In genomic region chr3:169524131-169524530, GRCh38 we compare ENCODE assay signal across 30 cellular contexts.
"Had no signal": no experiment of that assay in that cellular context is flagged by ENCODE, and none has a peak within 500 bp of the region (broad histone marks: within the 10 kb centered on the region; RNA-seq: fewer than 3 reads in every experiment).

No MANE protein-coding gene starts in this region.

- H3K27me3 ChIP-seq: neutrophil, ovary, spleen, suprapubic skin, testis, tibial artery, transverse colon, upper lobe of right lung, uterus had no signal

- H3K9ac ChIP-seq: parathyroid adenoma had no signal

- H3K79me2 ChIP-seq: parathyroid adenoma had no signal

- H3K9me3 ChIP-seq: neutrophil, ovary, psoas muscle, spleen, suprapubic skin, testis, tibial artery, transverse colon, upper lobe of right lung, uterus had no signal

- H3K36me3 ChIP-seq: neutrophil, ovary, spleen, suprapubic skin, tibial artery, transverse colon, upper lobe of right lung, uterus had no signal

- H3K4me1 ChIP-seq: parathyroid adenoma, psoas muscle, spleen, suprapubic skin, testis, transverse colon, upper lobe of right lung, uterus had no signal

- H2AFZ ChIP-seq: parathyroid adenoma had no signal

- DNase-seq: naive thymus-derived CD8-positive, alpha-beta T cell; nephron progenitor cell; nucleus accumbens; ovary; posterior cingulate gyrus; psoas muscle; right cardiac atrium; spleen; stimulated activated CD4-positive, alpha-beta T cell treated with anti-CD3 and anti-CD28 coated beads, Interleukin-12 subunit alpha, Interleukin-12 subunit beta, amount 100 ng/mL, for 4 hours; stimulated activated CD4-positive, alpha-beta T cell treated with anti-CD3 and anti-CD28 coated beads, Interleukin-1b, Interleukin-23, amount 100 ng/mL, for 48 hours; stimulated activated CD4-positive, alpha-beta T cell treated with anti-CD3 and anti-CD28 coated beads, Interleukin-4, amount 100 ng/mL, for 1 hour; stimulated activated CD4-positive, alpha-beta T cell treated with anti-CD3 and anti-CD28 coated beads, Interleukin-4, amount 100 ng/mL, for 4 hours; stimulated activated CD8-positive, alpha-beta memory T cell treated with anti-CD3 and anti-CD28 coated beads, Interleukin-4, amount 100 ng/mL, for 48 hours; stimulated activated naive CD4-positive, alpha-beta T cell; stimulated activated naive CD8-positive, alpha-beta T cell treated with anti-CD3 and anti-CD28 coated beads, Interleukin-15, amount 100 ng/mL, for 72 hours; stimulated activated naive CD8-positive, alpha-beta T cell treated with anti-CD3 and anti-CD28 coated beads, Interleukin-15, Interleukin-2, amounts not matched to agents 100 U/mL and 50 U/mL, for 24 hours; substantia nigra; testis; tibial artery; transverse colon; upper lobe of right lung; uterus had no signal

- H3K4me2 ChIP-seq: smooth muscle cell had no signal

- H3K27ac ChIP-seq: neutrophil, ovary, parathyroid adenoma, psoas muscle, skin epidermis, spleen, suprapubic skin, testis, tibial artery, transverse colon, upper lobe of right lung, uterus had no signal

- ATAC-seq: naive thymus-derived CD8-positive, alpha-beta T cell; natural killer cell treated with Interleukin-12 subunit alpha and Interleukin-12 subunit beta and Interleukin-15 and Interleukin-18, amount 100 ng/mL, for 72 hours; psoas muscle; right cardiac atrium; sciatic nerve; stimulated activated memory B cell treated with anti-CD40 and anti-IgM and Interleukin-4, amounts not matched to agents 10 μg/mL and 1 μg/mL and 100 μg/mL, for 72 hours; stimulated activated naive CD8-positive, alpha-beta T cell treated with anti-CD3 and anti-CD28 coated beads, Interleukin-15, amount 100 ng/mL, for 72 hours; stimulated activated naive CD8-positive, alpha-beta T cell treated with anti-CD3 and anti-CD28 coated beads, Interleukin-15, Interleukin-2, amounts not matched to agents 100 U/mL and 50 U/mL, for 24 hours; upper lobe of right lung had no signal

- H3K4me3 ChIP-seq: ovary, psoas muscle, skin epidermis, smooth muscle cell, spleen, suprapubic skin, testis, tibial artery, transverse colon, upper lobe of right lung, uterus had no signal
